ENCODE assay signal across 27 cellular contexts in the genomic region with DNA sequence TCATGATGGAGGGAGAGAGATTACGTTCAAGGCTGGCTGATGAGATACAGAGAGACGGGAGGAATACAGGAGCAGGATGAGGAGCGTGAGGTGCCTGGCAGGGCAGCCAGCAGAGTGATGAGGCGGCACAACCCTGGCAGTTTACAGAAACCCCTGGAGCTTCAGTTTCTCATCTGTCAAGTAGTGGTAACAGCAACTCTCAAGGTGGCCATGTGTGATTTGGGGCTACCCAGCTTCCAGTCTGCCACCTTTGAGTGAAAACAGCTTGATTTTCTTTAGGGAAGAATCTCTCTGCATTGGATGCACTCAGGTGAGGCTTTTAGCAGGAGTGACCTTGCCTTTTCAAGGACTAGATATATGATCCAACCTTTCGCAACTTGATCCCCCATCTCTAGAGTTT.
"Had no signal": no experiment of that assay in that cellular context is flagged by ENCODE, and none has a peak within 500 bp of the region (broad histone marks: within the 10 kb centered on the region; RNA-seq: fewer than 3 reads in every experiment).

No MANE protein-coding gene starts in this region.

- H3K27me3 ChIP-seq: esophagus squamous epithelium, gastrocnemius medialis, hepatocyte, left lung had no signal

- H3K36me3 ChIP-seq: esophagus squamous epithelium, gastrocnemius medialis, left lung, lower lobe of right lung had no signal

- H3K36me3 Mint-ChIP-seq: immature natural killer cell had no signal

- H3K79me2 ChIP-seq: hepatocyte had no signal

- H3K4me1 Mint-ChIP-seq: immature natural killer cell had no signal

- H3K4me1 ChIP-seq: esophagus squamous epithelium, gastrocnemius medialis, left lung, lower lobe of right lung had no signal

- H3K27ac Mint-ChIP-seq: immature natural killer cell; naive thymus-derived CD4-positive, alpha-beta T cell had no signal

- H3K27ac ChIP-seq: coronary artery, dorsolateral prefrontal cortex, epithelial cell of prostate, esophagus squamous epithelium, gastrocnemius medialis, hepatocyte, left lung, lower lobe of right lung had no signal

- H3K4me3 ChIP-seq: coronary artery, dorsolateral prefrontal cortex, esophagus squamous epithelium, gastrocnemius medialis, hepatocyte, left lung, lower lobe of right lung had no signal

- H3K4me2 ChIP-seq: hepatocyte had no signal

- DNase-seq: dermis blood vessel endothelial cell; dorsolateral prefrontal cortex; effector CD4-positive, alpha-beta T cell; effector memory CD4-positive, alpha-beta T cell; erythroblast; esophagus squamous epithelium; foreskin fibroblast; foreskin melanocyte; gastrocnemius medialis; glutamatergic neuron; head of caudate nucleus; hypothalamus; immature natural killer cell; islet precursor cell; kidney; kidney glomerular epithelial cell; left colon; left lung; left ventricle myocardium superior; lower lobe of right lung; mesenchymal stem cell; midbrain; naive thymus-derived CD4-positive, alpha-beta T cell had no signal

- H3K4me3 Mint-ChIP-seq: immature natural killer cell; naive thymus-derived CD4-positive, alpha-beta T cell had no signal

- ATAC-seq: esophagus mucosa; gastrocnemius medialis; left colon; left lung; left ventricle myocardium superior; lower lobe of right lung; naive thymus-derived CD4-positive, alpha-beta T cell had no signal

- H3K9me3 ChIP-seq: esophagus squamous epithelium, gastrocnemius medialis had no signal
